In genomic region chr15:44711089-44711355, GRCh38 we compare ENCODE assay signal across 8 cellular contexts. TPM values are rescaled to one million over a fixed set of nuclear protein-coding genes. Genes with fewer than 3 reads are reported as not detected.
A peak's percentile ranks its signal among the peaks of the same experiment; 100 is the strongest.
DNase-seq lines count a peak whose midpoint lies in the region; ATAC-seq, FAIRE-seq and TF ChIP-seq lines count a peak whose summit lies in the region.

TSS of gene PATL2 (minus strand) at chr15:44711323. CDS start at chr15:44676490, 34,833 bp downstream.

- BruUV-seq in GM12878 (replicated peaks; lab: Mats Ljungman, UMichigan) = no TSS peak

- peaks cover 72% of the 10 kb centered on the region for H3K36me3 Mint-ChIP-seq in activated naive CD4-positive, alpha-beta T cell treated with anti-CD3 and anti-CD28 coated beads, Interleukin-2, amount 10 ng/mL, durations not matched to agents 7 days and 5 days
- peaks cover 11% of the 10 kb centered on the region for H3K36me3 Mint-ChIP-seq in type B pancreatic cell

- H3K27me3 ChIP-seq in GM12878 (replicated peaks in 1 of 2; ENCODE audit: control insufficient read depth in 2 of 2, insufficient read depth in 2 of 2, low read length in 1 of 2) (no peaks in the 10 kb centered on the region), lung (ENCODE audit: control insufficient read depth, insufficient read depth) (no peaks in the 10 kb centered on the region)

- CTCF ChIA-PET in activated naive CD4-positive, alpha-beta T cell treated with anti-CD3 and anti-CD28 coated beads, Interleukin-2, amount 10 ng/mL, durations not matched to agents 7 days and 5 days (lab: Charles Lee) = interaction anchor here (0.6 to 13.2 kb wide), 13 partner anchors 10 to 405 kb away, joined by 3 to 282 read pairs (median 4); partner anchors contain the start of genes SPG11 and TRIM69
- CTCF ChIA-PET in GM12878 (lab: Yijun Ruan, JAX) = interaction anchor here (0.9 to 14.3 kb wide), 11 partner anchors 11 to 118 kb away, joined by 3 to 278 read pairs (median 8); partner anchors contain the start of genes SPG11 and TRIM69

- TF ChIP-seq RAD21 in GM12878 (IDR thresholded peaks at IDR 0.05; ENCODE audit: insufficient read depth, low read depth, low read length) = no peak

- peak within 1 kb of the TSS; percentile 67 for H3K4me2 ChIP-seq in GM12878 (ENCODE audit: control insufficient read depth, insufficient read depth)

- intact Hi-C loops in GM12878 (cut with micrococcal nuclease; ENCODE audit: unreplicated experiment) = loop anchor here (1.0 kb wide), 2 partner anchors 15 to 48 kb away; partner anchors contain the start of gene SPG11

- WGBS in GM12878 (ENCODE audit: insufficient coverage, insufficient replicate concordance, low lambda C conversion rate, missing lambda C conversion rate) = under 1% methylated on average over 11 of the region's 11 CpGs
- WGBS in lung, 2 donors = 0% methylated on average over 11 of the region's 11 CpGs

- POLR2A ChIA-PET in GM12878 (lab: Charles Lee) = interaction anchor here (0.6 to 24.8 kb wide), 10 partner anchors 11 to 933 kb away, joined by 3 to 718 read pairs (median 6); partner anchors contain the start of genes EIF3J, SPG11 and TRIM69

- H3K4me1 ChIP-seq in GM12878 (ENCODE audit: control insufficient read depth, insufficient read depth, low read length) (peaks cover 11% of the 10 kb centered on the region), lung (ENCODE audit: control insufficient read depth in 2 of 2, insufficient read depth in 2 of 2, low read length in 2 of 2) (peaks cover 10 to 19% of the 10 kb centered on the region in 2 donors)

- H3K4me3 Mint-ChIP-seq in activated naive CD4-positive, alpha-beta T cell treated with anti-CD3 and anti-CD28 coated beads, Interleukin-2, amount 10 ng/mL, durations not matched to agents 7 days and 5 days = peak within 1 kb of the TSS; percentile 99
- peak within 1 kb of the TSS; percentile 100 for H3K4me3 Mint-ChIP-seq in type B pancreatic cell

- H3K4me3 ChIP-seq in GM12878 = peak within 1 kb of the TSS; percentile 99
- peak within 1 kb of the TSS; percentile 80 for H3K4me3 ChIP-seq in lung

- peaks cover 2% of the 10 kb centered on the region for H3K9me3 Mint-ChIP-seq in activated naive CD4-positive, alpha-beta T cell treated with anti-CD3 and anti-CD28 coated beads, Interleukin-2, amount 10 ng/mL, durations not matched to agents 7 days and 5 days
- no peaks in the 10 kb centered on the region for H3K9me3 Mint-ChIP-seq in type B pancreatic cell

- H3K27ac Mint-ChIP-seq in activated naive CD4-positive, alpha-beta T cell treated with anti-CD3 and anti-CD28 coated beads, Interleukin-2, amount 10 ng/mL, durations not matched to agents 7 days and 5 days = peak within 1 kb of the TSS; percentile 100
- peak within 1 kb of the TSS; percentile 99 for H3K27ac Mint-ChIP-seq in type B pancreatic cell

- peak within 1 kb of the TSS; percentile 100 for H3K9ac ChIP-seq in GM12878 (ENCODE audit: control insufficient read depth, insufficient read depth, low read length)

- H3K27ac ChIP-seq in GM12878 (ENCODE audit: control insufficient read depth, insufficient read depth) (peak within 1 kb of the TSS; percentile 99), lung (ENCODE audit: low read depth in 1 of 2, low read length in 1 of 2) (peak within 1 kb of the TSS; percentile 90 to 99)

- H3K79me2 ChIP-seq in GM12878 (ENCODE audit: control insufficient read depth, insufficient read depth, low read length) = peaks cover 74% of the 10 kb centered on the region

- no peak for TF ChIP-seq EP300 in GM12878 (IDR thresholded peaks at IDR 0.05; ENCODE audit: borderline replicate concordance in 1 of 2, control insufficient read depth in 1 of 2, low read depth in 2 of 2, low read length in 2 of 2)

- no peak for ATAC-seq in GM12878
- no peak for ATAC-seq in lung (ENCODE audit: insufficient read depth, low FRiP score)
- ATAC-seq in HG03378 (IDR thresholded peaks at IDR 0.05; ENCODE audit: unreplicated experiment) = no peak

- in situ Hi-C loops in GM12878 (cut with MboI) (loop anchor here (5.0 kb wide), 1 partner anchor 44 kb away; no protein-coding TSS in a partner anchor), ACHN (cut with HindIII; ENCODE audit: low pct_ligation_motif_present, low pct_unique_long_range_greater_than_20kb, low sequenced_read_pairs) (no loop called here)

- peak within 1 kb of the TSS; percentile 27; the same call in 1 of the 2 replicates for H2AFZ ChIP-seq in GM12878 (ENCODE audit: control insufficient read depth, low read depth, low read length)

- no peak for TF ChIP-seq POLR2A in GM12878 (IDR thresholded peaks at IDR 0.05; ENCODE audit: low read depth, low read length)

- FAIRE-seq in GM12878 (lab: Jason Lieb, UNC) = no peak

- RAD21 ChIA-PET in GM12878 (lab: Charles Lee; ENCODE audit: unreplicated experiment) = interaction anchor here (0.6 to 18.4 kb wide), 12 partner anchors 8 to 661 kb away, joined by 3 to 653 read pairs (median 4); partner anchors contain the start of genes GOLM2, SPG11 and TRIM69

- TF ChIP-seq CTCF in GM12878 (IDR thresholded peaks at IDR 0.05 in 2 of 3, conservative IDR thresholded peaks at IDR 0.05 in 1 of 3; ENCODE audit: control insufficient read depth in 2 of 3, extremely low read depth in 1 of 3, insufficient read depth in 1 of 3, low read depth in 3 of 3, low read length in 3 of 3) (no peak), lung (IDR thresholded peaks at IDR 0.05; ENCODE audit: control extremely low read depth, extremely low read depth) (no peak), type B pancreatic cell (conservative IDR thresholded peaks at IDR 0.05) (peak; percentile 6)

- peaks cover 18% of the 10 kb centered on the region for H3K27me3 Mint-ChIP-seq in activated naive CD4-positive, alpha-beta T cell treated with anti-CD3 and anti-CD28 coated beads, Interleukin-2, amount 10 ng/mL, durations not matched to agents 7 days and 5 days
- no peaks in the 10 kb centered on the region for H3K27me3 Mint-ChIP-seq in type B pancreatic cell

- H4K20me1 ChIP-seq in GM12878 (ENCODE audit: control insufficient read depth, insufficient read depth) = peaks cover 23% of the 10 kb centered on the region

- H3K36me3 ChIP-seq in GM12878 (ENCODE audit: control insufficient read depth in 2 of 2, insufficient read depth in 2 of 2, low read length in 1 of 2) (peaks cover 9 to 26% of the 10 kb centered on the region in 2 experiments), lung (ENCODE audit: control insufficient read depth in 2 of 2, insufficient read depth in 2 of 2, low read length in 2 of 2) (peaks cover 6 to 8% of the 10 kb centered on the region in 2 donors)

- SMC1A ChIA-PET in GM12878 (lab: Charles Lee; ENCODE audit: uncharacterized antibody, unreplicated experiment) = interaction anchor here (0.6 to 19.0 kb wide), 12 partner anchors 8 to 127 kb away, joined by 3 to 637 read pairs (median 7); partner anchors contain the start of genes SPG11 and TRIM69

- no peak for DNase-seq in activated naive CD4-positive, alpha-beta T cell treated with anti-CD3 and anti-CD28 coated beads, Interleukin-2, amount 10 ng/mL, durations not matched to agents 7 days and 5 days
- no peak for DNase-seq in activated naive CD4-positive, alpha-beta T cell treated with anti-CD3 and anti-CD28 coated beads, Interleukin-2, amount 50 U/mL, for 16 hours
- no peak for DNase-seq in GM12878 (ENCODE audit: low read depth, low spot score)
- no peak for DNase-seq in lung (ENCODE audit: low spot score)
- no peak for DNase-seq in type B pancreatic cell (ENCODE audit: extremely low spot score, unreplicated experiment)
- DNase-seq in ACHN = no peak
- no peak for DNase-seq in NCI-H1436 (lab: John Stamatoyannopoulos, UW)

- H3K9me3 ChIP-seq in GM12878 (replicated peaks; ENCODE audit: control insufficient read depth, insufficient read depth, low read length) (no peaks in the 10 kb centered on the region), lung (ENCODE audit: control insufficient read depth in 2 of 2, insufficient read depth in 1 of 2, low read length in 1 of 2) (no peaks in the 10 kb centered on the region)

- H3K4me1 Mint-ChIP-seq in activated naive CD4-positive, alpha-beta T cell treated with anti-CD3 and anti-CD28 coated beads, Interleukin-2, amount 10 ng/mL, durations not matched to agents 7 days and 5 days = peaks cover 42% of the 10 kb centered on the region
- peaks cover 15% of the 10 kb centered on the region for H3K4me1 Mint-ChIP-seq in type B pancreatic cell (ENCODE audit: unreplicated experiment)

TF ChIP-seq in GM12878, 131 proteins besides CTCF, POLR2A, EP300 and RAD21 (continues in another document):
- no peak for TF ChIP-seq TBL1XR1 (IDR thresholded peaks at IDR 0.05; ENCODE audit: low read depth, low read length)
- TF ChIP-seq PAX8 (IDR thresholded peaks at IDR 0.05) = 0 out of 2 replicates have a peak, but pooled peaks have one; percentile 83
- no peak for TF ChIP-seq ZNF622 (IDR thresholded peaks at IDR 0.05)
- TF ChIP-seq TCF7 (IDR thresholded peaks at IDR 0.05; ENCODE audit: borderline replicate concordance) = no peak
- no peak for TF ChIP-seq NR2C2 (IDR thresholded peaks at IDR 0.05; ENCODE audit: borderline replicate concordance, control insufficient read depth, insufficient read length, low read depth)

RNA-seq across cellular contexts. Expression of gene PATL2, which starts in this region (rescaled TPM):
- 27.2 and 29.4 TPM in 2 replicates for total RNA-seq in GM12878 (2013; cell fraction: nucleolus; rRNA removed)
- 11.0 and 11.5 TPM in 2 replicates for total RNA-seq in GM12878 (2014; rRNA removed)
- 12.5 and 13.1 TPM in 2 replicates for total RNA-seq in GM12878 (2014; rRNA removed; fragmentation: Illumina TruSeq; extraction: Trizol)
- 10.7 and 11.5 TPM in 2 replicates for total RNA-seq in GM12878 (2021)
- polyA plus RNA-seq in GM12878 (2011; ENCODE audit: low read depth) = 14.7 TPM
- 13.5 and 14.8 TPM in 2 replicates for polyA plus RNA-seq in GM12878 (2011; rRNA removed)
- polyA plus RNA-seq in GM12878 (2011; cell fraction: cytosol; rRNA removed) = 11.4 and 11.8 TPM in 2 replicates
- polyA plus RNA-seq in GM12878 (2011; cell fraction: nucleus; rRNA removed) = 47.9 and 62.2 TPM in 2 replicates
- 16.2 and 17.7 TPM in 2 replicates for polyA plus RNA-seq in GM12878 (2012)
- polyA plus RNA-seq in GM12878 (2014; fragmentation: Illumina TruSeq; extraction: Trizol) = 11.9 and 14.8 TPM in 2 replicates
- 10 to 100 TPM; 12.4 TPM for polyA plus RNA-seq in GM12878 (2014; fragmentation: Nextera tagmentation; extraction: Ambion mirVana)
- 16.2 and 19.3 TPM in 2 replicates for polyA plus RNA-seq in GM12878 (2014; rRNA removed)
- polyA plus RNA-seq in GM12878 (2016; fragmentation: Nextera tagmentation; extraction: Ambion mirVana) = 1 to 10 TPM; 4.2 to 7.3 TPM
- 6.1 and 8.7 TPM in 2 replicates for polyA minus RNA-seq in GM12878 (2011; rRNA and poly(A)+ RNA removed)
- 2.1 and 6.7 TPM in 2 replicates for polyA minus RNA-seq in GM12878 (2011; cell fraction: cytosol; rRNA and poly(A)+ RNA removed)
- polyA minus RNA-seq in GM12878 (2011; cell fraction: nucleus; rRNA and poly(A)+ RNA removed) = 10.9 and 15.6 TPM in 2 replicates
- 1 to 10 TPM; 2.4 to 3.0 TPM for total RNA-seq in lung
- polyA plus RNA-seq in lung = 1 to 10 TPM; 4.4 to 4.8 TPM
- total RNA-seq in type B pancreatic cell (ENCODE audit: low replicate concordance) = 1.0 and 1.2 TPM in 2 replicates
